ENCODE assay signal across 19 cellular contexts in genomic region chr6:93679836-93680235, GRCh38.
DNase-seq lines count a peak whose midpoint lies in the region; ATAC-seq and TF ChIP-seq lines count a peak whose summit lies in the region.
"Had no signal": no experiment of that assay in that cellular context is flagged by ENCODE, and none has a peak within 500 bp of the region (broad histone marks: within the 10 kb centered on the region; RNA-seq: fewer than 3 reads in every experiment).

No MANE protein-coding gene starts in this region.

- no peak overlapping the region for H3K4me3 Mint-ChIP-seq in HFFc6
- H3K4me3 Mint-ChIP-seq: CD4-positive, alpha-beta T cell had no signal

- no peak overlapping the region for H2AFZ ChIP-seq in PC-3 (ENCODE audit: low read length)
- H2AFZ ChIP-seq: GM23248 had no signal

- POLR2A ChIA-PET in PC-3 (lab: Charles Lee; ENCODE audit: unreplicated experiment), result interaction anchor here (0.6 to 0.7 kb wide), 2 partner anchors 40 to 101 kb away, joined by 11 to 14 read pairs; no protein-coding TSS in a partner anchor

- intact Hi-C loops in PC-3 (cut with micrococcal nuclease), result loop anchor here (2.0 to 10.0 kb wide), 2 partner anchors 103 to 235 kb away; no protein-coding TSS in a partner anchor
- intact Hi-C loops in dorsolateral prefrontal cortex (cut with DNase I), result no loop called here

- H3K27me3 Mint-ChIP-seq in HFFc6 (ENCODE audit: insufficient read depth), result no peaks in the 10 kb centered on the region
- H3K27me3 Mint-ChIP-seq: CD4-positive, alpha-beta T cell had no signal

- no peaks in the 10 kb centered on the region for H3K79me2 ChIP-seq in PC-3 (ENCODE audit: low read length)

- ATAC-seq in PC-3 (no peak), GM21526 (IDR thresholded peaks at IDR 0.05; ENCODE audit: low FRiP score, unreplicated experiment) (no peak)
- ATAC-seq: A549 had no signal

- TF ChIP-seq CTCF in PC-3 (conservative IDR thresholded peaks at IDR 0.05; ENCODE audit: low read depth, low read length) (no peak), choroid plexus epithelial cell (conservative IDR thresholded peaks at IDR 0.05; ENCODE audit: low read depth, low read length) (no peak), HFFc6 (IDR thresholded peaks at IDR 0.05) (no peak), dorsolateral prefrontal cortex (IDR thresholded peaks at IDR 0.05 in 54 of 56, conservative IDR thresholded peaks at IDR 0.05 in 2 of 56; ENCODE audit: low read depth in 1 of 56, partially characterized antibody in 56 of 56) (no peak)

- no peaks in the 10 kb centered on the region for H3K36me3 Mint-ChIP-seq in HFFc6 (ENCODE audit: low read depth)

- H3K9me2 ChIP-seq in PC-3 (replicated peaks; ENCODE audit: low read length), result no peaks in the 10 kb centered on the region

- no peak overlapping the region for H3K27ac Mint-ChIP-seq in HFFc6
- H3K27ac Mint-ChIP-seq: CD4-positive, alpha-beta T cell had no signal

- peaks cover 18% of the 10 kb centered on the region for H3K9me3 Mint-ChIP-seq in HFFc6
- H3K9me3 Mint-ChIP-seq: CD4-positive, alpha-beta T cell had no signal

- peaks cover 39% of the 10 kb centered on the region for H3K4me1 ChIP-seq in PC-3 (ENCODE audit: insufficient read depth, low read length)
- H3K4me1 ChIP-seq: A549 had no signal

- H3F3A ChIP-seq in PC-3 (ENCODE audit: low read length, unreplicated experiment), result peaks cover 8% of the 10 kb centered on the region

- H3K9me3 ChIP-seq in PC-3 (ENCODE audit: low read length), result no peaks in the 10 kb centered on the region
- H3K9me3 ChIP-seq: A549 had no signal

- DNase-seq in SKM-1 treated with dmso at 0.1 percent for 144 hours (lab: John Stamatoyannopoulos, UW; ENCODE audit: unreplicated experiment) (peak; percentile 27), SKM-1 (lab: John Stamatoyannopoulos, UW; ENCODE audit: unreplicated experiment) (no peak), PC-3 (no peak), choroid plexus epithelial cell (ENCODE audit: low read depth) (peak; percentile 30), HFFc6 (no peak), dorsolateral prefrontal cortex (no peak), Ammon's horn (ENCODE audit: low spot score) (no peak)
- DNase-seq: CD4-positive, alpha-beta T cell; DND-41; GDM1; GM23248; MM.1S; NCI-H1436; NCI-H2029 treated with DMSO at 0.1 percent for 48 hours; NCI-H510A treated with DMSO at 0.1 percent for 48 hours; RPMI8226 had no signal

- CTCF ChIA-PET in PC-3 (lab: Charles Lee), result no interaction called here

- no peak overlapping the region for H3K9ac ChIP-seq in PC-3 (ENCODE audit: low read length)
- H3K9ac ChIP-seq: GM23248, KMS-11 had no signal

- no TSS peak for BruUV-seq in PC-3 (replicated peaks; lab: Mats Ljungman, UMichigan)

- H3K27me3 ChIP-seq in PC-3 (ENCODE audit: low read length), result no peaks in the 10 kb centered on the region
- no peaks in the 10 kb centered on the region for H3K27me3 ChIP-seq in dorsolateral prefrontal cortex

- H3K4me3 ChIP-seq in PC-3 (ENCODE audit: low read length) (no peak overlapping the region), choroid plexus epithelial cell (ENCODE audit: low read depth, low read length) (no peak overlapping the region), dorsolateral prefrontal cortex (no peak overlapping the region)
- H3K4me3 ChIP-seq: A549, GM23248 had no signal

- H3K27ac ChIP-seq in PC-3 (ENCODE audit: low read length) (peak overlapping the region; percentile 68), dorsolateral prefrontal cortex (no peak overlapping the region)
- H3K27ac ChIP-seq: A549, GM23248, KMS-11 had no signal

- H3K4me1 Mint-ChIP-seq in HFFc6 (ENCODE audit: low read depth), result no peaks in the 10 kb centered on the region

- no peaks in the 10 kb centered on the region for H3K36me3 ChIP-seq in PC-3 (ENCODE audit: low read depth, low read length)

- peak overlapping the region; percentile 80 for H3K4me2 ChIP-seq in PC-3 (ENCODE audit: low read length)
- H3K4me2 ChIP-seq: A549, KMS-11 had no signal

- no peaks in the 10 kb centered on the region for H4K20me1 ChIP-seq in PC-3 (ENCODE audit: low read length)

Comparison
In these comparisons a context has a peak if more than half of its experiments do, and no peak if none do; other contexts are left out.
1. DNase-seq: peak in SKM-1 treated with dmso at 0.1 percent for 144 hours (single experiment) and choroid plexus epithelial cell (single experiment); none in SKM-1 (single experiment), PC-3 (single experiment), HFFc6 (single experiment), dorsolateral prefrontal cortex (0 of 10) and Ammon's horn (single experiment).